In genomic region chr7:13057462-13058200, GRCh38 we compare ENCODE assay signal across 9 cellular contexts.
DNase-seq lines count a peak whose midpoint lies in the region; ATAC-seq, FAIRE-seq and TF ChIP-seq lines count a peak whose summit lies in the region.
"Had no signal": no experiment of that assay in that cellular context is flagged by ENCODE, and none has a peak within 500 bp of the region (broad histone marks: within the 10 kb centered on the region; RNA-seq: fewer than 3 reads in every experiment).

No MANE protein-coding gene starts in this region.

- intact Hi-C loops in endothelial cell of umbilical vein (cut with micrococcal nuclease): loop anchor here (1.0 to 2.0 kb wide), 3 partner anchors 29 to 370 kb away; partner anchors contain the start of gene ARL4A

- CTCF ChIA-PET in endothelial cell of umbilical vein (lab: Charles Lee): interaction anchor here (1.6 kb wide), 1 partner anchor 370 kb away, joined by 5 read pairs; the partner anchor contains the start of gene ARL4A

- no peak for TF ChIP-seq POLR2A in endothelial cell of umbilical vein (IDR thresholded peaks at IDR 0.05; ENCODE audit: low read depth, low read length)

- H2AFZ ChIP-seq in endothelial cell of umbilical vein (ENCODE audit: low read depth, low read length): peak overlapping the region; percentile 97

- DNase-seq in GM12865 (ENCODE audit: low read depth): peak; percentile 35
- peak; percentile 79 for DNase-seq in endothelial cell of umbilical vein (ENCODE audit: low read depth, low spot score)
- DNase-seq in NCI-H82 treated with DMSO at 0.1 percent for 48 hours (lab: John Stamatoyannopoulos, UW; ENCODE audit: unreplicated experiment): no peak
- no peak for DNase-seq in WERI-Rb-1
- DNase-seq in DMS53 (lab: John Stamatoyannopoulos, UW): no peak
- DNase-seq in 8988T: no peak

- H3K9me3 ChIP-seq in endothelial cell of umbilical vein (replicated peaks; ENCODE audit: control insufficient read depth, insufficient read depth, low read length) (no peaks in the 10 kb centered on the region), WERI-Rb-1 (ENCODE audit: severe bottlenecking) (no peaks in the 10 kb centered on the region)

- peak overlapping the region; percentile 45 for H3K4me3 ChIP-seq in GM12865 (ENCODE audit: low read depth, low read length)
- H3K4me3 ChIP-seq in endothelial cell of umbilical vein (replicated peaks in 1 of 3; ENCODE audit: insufficient read depth in 1 of 3, low read depth in 1 of 3, low read length in 3 of 3): peak overlapping the region in 2 of 3 experiments; percentile 36 to 56
- H3K4me3 ChIP-seq in WERI-Rb-1 (ENCODE audit: low read depth, low read length): no peak overlapping the region

- H3K27ac ChIP-seq in endothelial cell of umbilical vein (ENCODE audit: insufficient read depth, low read depth, low read length) (peak overlapping the region; percentile 81), WERI-Rb-1 (no peak overlapping the region)

- BruUV-seq in endothelial cell of umbilical vein (replicated peaks; lab: Mats Ljungman, UMichigan): no TSS peak

- no peaks in the 10 kb centered on the region for H3K27me3 ChIP-seq in endothelial cell of umbilical vein (ENCODE audit: control insufficient read depth in 2 of 2, insufficient read depth in 2 of 2, low read length in 2 of 2)
- H3K27me3 ChIP-seq in WERI-Rb-1 (ENCODE audit: insufficient read depth, low read depth, severe bottlenecking): no peaks in the 10 kb centered on the region

- no peaks in the 10 kb centered on the region for H3K9me1 ChIP-seq in endothelial cell of umbilical vein (replicated peaks; ENCODE audit: control insufficient read depth, extremely low read depth, insufficient read depth, low read length)

- TF ChIP-seq CTCF in GM12865 (IDR thresholded peaks at IDR 0.05; ENCODE audit: insufficient read depth, low read depth, low read length, missing control alignments): no peak
- no peak for TF ChIP-seq CTCF in endothelial cell of umbilical vein (IDR thresholded peaks at IDR 0.05; ENCODE audit: extremely low read depth in 1 of 2, insufficient read depth in 1 of 2, low read depth in 1 of 2, low read length in 2 of 2)
- no peak for TF ChIP-seq CTCF in WERI-Rb-1 (IDR thresholded peaks at IDR 0.05; ENCODE audit: low read depth, low read length)

- H3K79me2 ChIP-seq in endothelial cell of umbilical vein (ENCODE audit: control insufficient read depth, insufficient read depth, low read length): no peaks in the 10 kb centered on the region

- H3K36me3 ChIP-seq in endothelial cell of umbilical vein (ENCODE audit: control insufficient read depth in 2 of 2, extremely low read depth in 1 of 2, insufficient read depth in 2 of 2, low read length in 2 of 2) (no peaks in the 10 kb centered on the region), WERI-Rb-1 (no peaks in the 10 kb centered on the region)

- dilution Hi-C loops in endothelial cell of umbilical vein (cut with MboI; ENCODE audit: extremely low pct_ligation_motif_present, low sequenced_read_pairs): no loop called here

- peaks cover 13% of the 10 kb centered on the region for H3K4me1 ChIP-seq in endothelial cell of umbilical vein (ENCODE audit: control insufficient read depth, extremely low read depth, insufficient read depth, low read length)

- H3K4me2 ChIP-seq in endothelial cell of umbilical vein (ENCODE audit: insufficient read depth, low read length): peak overlapping the region; percentile 97

- FAIRE-seq in endothelial cell of umbilical vein (lab: Jason Lieb, UNC): peak; percentile 70
- FAIRE-seq: H1 had no signal

- peak overlapping the region; percentile 62 for H3K9ac ChIP-seq in endothelial cell of umbilical vein (replicated peaks; ENCODE audit: extremely low read depth, insufficient read depth, low read length)

- peak; percentile 91 for ATAC-seq in GM21381 (IDR thresholded peaks at IDR 0.05; ENCODE audit: unreplicated experiment)
- ATAC-seq in HG03521 (IDR thresholded peaks at IDR 0.05; ENCODE audit: unreplicated experiment): peak; percentile 93

- no peaks in the 10 kb centered on the region for H4K20me1 ChIP-seq in endothelial cell of umbilical vein (replicated peaks; ENCODE audit: control insufficient read depth, extremely low read depth, insufficient read depth, low read length)

- POLR2A ChIA-PET in endothelial cell of umbilical vein (lab: Charles Lee): no interaction called here

TF ChIP-seq in endothelial cell of umbilical vein, 7 proteins besides CTCF, POLR2A, EP300 and RAD21:
- TF ChIP-seq GATA2 (IDR thresholded peaks at IDR 0.05; ENCODE audit: insufficient read depth, insufficient read length, low read depth, low read length) (peak; percentile 51), JUN (IDR thresholded peaks at IDR 0.05; ENCODE audit: borderline replicate concordance, insufficient read depth, insufficient read length, low read depth) (peak; percentile 36), POLR2AphosphoS5 (IDR thresholded peaks at IDR 0.05; ENCODE audit: insufficient read depth, low read depth, low read length) (no peak), FOS (IDR thresholded peaks at IDR 0.05; ENCODE audit: borderline replicate concordance, insufficient read depth, low read length) (no peak)

Comparison
In these comparisons a context has a peak if more than half of its experiments do, and no peak if none do; other contexts are left out.
1. DNase-seq: peak in GM12865 (single experiment) and endothelial cell of umbilical vein (single experiment); none in NCI-H82 treated with DMSO at 0.1 percent for 48 hours (single experiment), WERI-Rb-1 (single experiment), DMS53 (single experiment) and 8988T (single experiment).